29 cellular contexts compared by ENCODE assay signal in genomic region chr2:234162876-234163275, GRCh38.
A peak's percentile ranks its signal among the peaks of the same experiment; 100 is the strongest.
DNase-seq lines count a peak whose midpoint lies in the region; ATAC-seq, FAIRE-seq and TF ChIP-seq lines count a peak whose summit lies in the region.
"Had no signal": no experiment of that assay in that cellular context is flagged by ENCODE, and none has a peak within 500 bp of the region (broad histone marks: within the 10 kb centered on the region; RNA-seq: fewer than 3 reads in every experiment).

No MANE protein-coding gene starts in this region.

- POLR2A ChIA-PET in Panc1 (lab: Charles Lee), result no interaction called here

- no peak for DNase-seq in CD4-positive, CD25-positive, alpha-beta regulatory T cell
- DNase-seq in Panc1 (ENCODE audit: low read depth, low spot score) (no peak), keratinocyte (ENCODE audit: low read depth, low spot score) (no peak), renal cortical epithelial cell (ENCODE audit: low read depth) (peak; percentile 70), immature natural killer cell (no peak)
- DNase-seq in activated effector memory CD4-positive, alpha-beta T cell treated with anti-CD3 and anti-CD28 coated beads, Interleukin-2, amount 50 U/mL, for 16 hours, result no peak
- DNase-seq: activated T-cell treated with anti-CD3 and anti-CD28 coated beads, Interleukin-2, amount 50 U/mL, for 4 hours; colonic mucosa; DMS79; effector CD8-positive, alpha-beta T cell; glutamatergic neuron; kidney; mucosa of descending colon; NCI-H1048; NCI-H2107; NCI-H345; pancreas; stimulated activated naive CD4-positive, alpha-beta T cell treated with Interleukin-2 at 50 U/mL for 16 hours; T-cell had no signal

- H3K9me3 ChIP-seq in CD4-positive, CD25-positive, alpha-beta regulatory T cell (ENCODE audit: control insufficient read depth in 2 of 2, low read length in 2 of 2), result no peaks in the 10 kb centered on the region
- H3K9me3 ChIP-seq in Panc1 (ENCODE audit: control insufficient read depth, insufficient read depth, low read depth, low read length) (0 out of 2 replicates have a peak, but pooled peaks cover 2% of the 10 kb centered on the region), keratinocyte (ENCODE audit: control insufficient read depth, low read depth, low read length) (no peaks in the 10 kb centered on the region)
- H3K9me3 ChIP-seq: ascending aorta, colonic mucosa, mucosa of descending colon, pancreas, SJSA1 had no signal

- H3K9ac ChIP-seq in keratinocyte (ENCODE audit: control insufficient read depth, extremely low read depth, insufficient read depth, low read length), result peak overlapping the region; percentile 55

- peaks cover 11% of the 10 kb centered on the region for H3K4me1 ChIP-seq in CD4-positive, CD25-positive, alpha-beta regulatory T cell (ENCODE audit: control insufficient read depth, insufficient read depth, low read length, poor library complexity, severe bottlenecking)
- peaks cover 10% of the 10 kb centered on the region for H3K4me1 ChIP-seq in Panc1 (ENCODE audit: control insufficient read depth, insufficient read depth, low read length)
- H3K4me1 ChIP-seq in keratinocyte (ENCODE audit: control insufficient read depth, extremely low read depth, insufficient read depth, low read length), result peaks cover 43% of the 10 kb centered on the region
- H3K4me1 ChIP-seq: ascending aorta, colonic mucosa, pancreas had no signal

- CTCF ChIA-PET in Panc1 (lab: Charles Lee), result no interaction called here

- no peak for ATAC-seq in CD4-positive, CD25-positive, alpha-beta regulatory T cell (ENCODE audit: low read depth in 2 of 2)
- peak; percentile 19 for ATAC-seq in Panc1
- no peak for ATAC-seq in GM19324 (IDR thresholded peaks at IDR 0.05; ENCODE audit: low FRiP score, unreplicated experiment)
- ATAC-seq: activated T-cell treated with anti-CD3 and anti-CD28 coated beads, Interleukin-2, amount 50 U/mL, for 4 hours; GM23338; mucosa of descending colon; pancreas; T-cell; WTC11 had no signal

- H3K27me3 Mint-ChIP-seq in CD4-positive, CD25-positive, alpha-beta regulatory T cell, result peaks cover 5% of the 10 kb centered on the region
- H3K27me3 Mint-ChIP-seq in immature natural killer cell (ENCODE audit: low read depth in 3 of 3), result peaks cover 2 to 7% (median 6%) of the 10 kb centered on the region in 3 donors
- H3K27me3 Mint-ChIP-seq: T-cell had no signal

- H3K4me3 Mint-ChIP-seq in CD4-positive, CD25-positive, alpha-beta regulatory T cell, result no peak overlapping the region
- H3K4me3 Mint-ChIP-seq in immature natural killer cell, result no peak overlapping the region
- H3K4me3 Mint-ChIP-seq: activated T-cell treated with anti-CD3 and anti-CD28 coated beads, Interleukin-2, amount 50 U/mL, for 4 hours; GM23338; WTC11 had no signal

- peaks cover 5 to 27% (median 24%) of the 10 kb centered on the region in 4 donors for H3K4me1 Mint-ChIP-seq in CD4-positive, CD25-positive, alpha-beta regulatory T cell
- H3K4me1 Mint-ChIP-seq in immature natural killer cell, result peaks cover 26 to 27% of the 10 kb centered on the region in 2 donors

- intact Hi-C loops in Panc1 (cut with micrococcal nuclease; ENCODE audit: unreplicated experiment), result no loop called here

- no peaks in the 10 kb centered on the region for H3K36me3 ChIP-seq in CD4-positive, CD25-positive, alpha-beta regulatory T cell (ENCODE audit: control insufficient read depth, insufficient read depth, low read length)
- H3K36me3 ChIP-seq in Panc1 (ENCODE audit: control insufficient read depth, insufficient read depth, low read length) (no peaks in the 10 kb centered on the region), keratinocyte (ENCODE audit: control insufficient read depth in 2 of 2, extremely low read depth in 1 of 2, insufficient read depth in 2 of 2, low read length in 2 of 2) (no peaks in the 10 kb centered on the region)
- H3K36me3 ChIP-seq: ascending aorta, cardiac muscle cell, colonic mucosa, pancreas, SJSA1 had no signal

- H3K27ac ChIP-seq in CD4-positive, CD25-positive, alpha-beta regulatory T cell (ENCODE audit: insufficient read depth, low read length, poor library complexity, severe bottlenecking), result no peak overlapping the region
- H3K27ac ChIP-seq in Panc1 (ENCODE audit: low read length), result peak overlapping the region; percentile 61
- peak overlapping the region; percentile 85 for H3K27ac ChIP-seq in keratinocyte (ENCODE audit: control insufficient read depth, insufficient read depth, low read length)
- H3K27ac ChIP-seq: ascending aorta, C4-2B, cardiac muscle cell, colonic mucosa, pancreas, SJSA1 had no signal

- H3K9me3 Mint-ChIP-seq in CD4-positive, CD25-positive, alpha-beta regulatory T cell, result no peaks in the 10 kb centered on the region
- peaks cover 0 to 2% (median 0%) of the 10 kb centered on the region in 6 donors for H3K9me3 Mint-ChIP-seq in immature natural killer cell
- H3K9me3 Mint-ChIP-seq: activated T-cell treated with anti-CD3 and anti-CD28 coated beads, Interleukin-2, amount 50 U/mL, for 4 hours; GM23338; IgD-negative memory B cell; T-cell had no signal

- peak; percentile 86 for FAIRE-seq in keratinocyte (lab: Jason Lieb, UNC)
- FAIRE-seq: kidney, pancreas, RCC 7860 had no signal

- no TSS peak for BruUV-seq in Panc1 (replicated peaks; lab: Mats Ljungman, UMichigan)

- H3K27ac Mint-ChIP-seq in CD4-positive, CD25-positive, alpha-beta regulatory T cell, result peak overlapping the region; percentile 24 to 37 (median 30)
- peak overlapping the region in 1 of 6 donors; percentile 20 for H3K27ac Mint-ChIP-seq in immature natural killer cell
- H3K27ac Mint-ChIP-seq: GM23338, WTC11 had no signal

- no peaks in the 10 kb centered on the region for H4K20me1 ChIP-seq in keratinocyte (ENCODE audit: control insufficient read depth, extremely low read depth, insufficient read depth, low read length)

- peak overlapping the region; percentile 30 for H2AFZ ChIP-seq in keratinocyte (ENCODE audit: control insufficient read depth, low read length)
- H2AFZ ChIP-seq: GM23338 had no signal

- peaks cover 5% of the 10 kb centered on the region for H3K36me3 Mint-ChIP-seq in CD4-positive, CD25-positive, alpha-beta regulatory T cell
- peaks cover 0 to 11% (median 0%) of the 10 kb centered on the region in 3 donors for H3K36me3 Mint-ChIP-seq in immature natural killer cell
- H3K36me3 Mint-ChIP-seq: T-cell, WTC11 had no signal

- H3K79me2 ChIP-seq in keratinocyte (ENCODE audit: control insufficient read depth, insufficient read depth, low read length), result no peaks in the 10 kb centered on the region

- dilution Hi-C loops in keratinocyte (cut with MboI; ENCODE audit: extremely low pct_ligation_motif_present, low sequenced_read_pairs), result no loop called here

- no peaks in the 10 kb centered on the region for H3K27me3 ChIP-seq in CD4-positive, CD25-positive, alpha-beta regulatory T cell (ENCODE audit: control insufficient read depth, insufficient read depth, low read length)
- no peaks in the 10 kb centered on the region for H3K27me3 ChIP-seq in Panc1 (ENCODE audit: control insufficient read depth, insufficient read depth, low read length)
- no peaks in the 10 kb centered on the region for H3K27me3 ChIP-seq in keratinocyte (ENCODE audit: control insufficient read depth, extremely low read depth, insufficient read depth, low read length)
- H3K27me3 ChIP-seq: ascending aorta, cardiac muscle cell, colonic mucosa, pancreas, SJSA1 had no signal

- in situ Hi-C loops in Panc1 (cut with HindIII; ENCODE audit: low pct_unique_long_range_greater_than_20kb, low sequenced_read_pairs), result no loop called here

- no peaks in the 10 kb centered on the region for H3K9me1 ChIP-seq in keratinocyte (ENCODE audit: control insufficient read depth, extremely low read depth, insufficient read depth, low read length)

- H3K4me3 ChIP-seq in CD4-positive, CD25-positive, alpha-beta regulatory T cell (ENCODE audit: low read depth, low read length), result no peak overlapping the region
- H3K4me3 ChIP-seq in Panc1 (ENCODE audit: low read depth in 2 of 2, low read length in 2 of 2) (no peak overlapping the region), keratinocyte (ENCODE audit: control insufficient read depth in 2 of 3, extremely low read depth in 1 of 3, insufficient read depth in 2 of 3, low read depth in 1 of 3, low read length in 3 of 3) (no peak overlapping the region)
- H3K4me3 ChIP-seq: ascending aorta, cardiac muscle cell, colonic mucosa, GM23338, mucosa of descending colon, pancreas, SJSA1, smooth muscle cell had no signal

- peak overlapping the region; percentile 61 for H3K4me2 ChIP-seq in keratinocyte (ENCODE audit: control insufficient read depth, extremely low read depth, insufficient read depth, low read depth, low read length)
- H3K4me2 ChIP-seq: GM23338, smooth muscle cell had no signal

- TF ChIP-seq CTCF in Panc1 (IDR thresholded peaks at IDR 0.05) (no peak), keratinocyte (optimal IDR thresholded peaks at IDR 0.05 in 1 of 3, IDR thresholded peaks at IDR 0.05 in 1 of 3, conservative IDR thresholded peaks at IDR 0.05 in 1 of 3; ENCODE audit: extremely low read depth in 1 of 3, insufficient read depth in 2 of 3, low read length in 3 of 3) (no peak)
